Comparison of ENCODE assay signal across 15 cellular contexts in the genomic region with DNA sequence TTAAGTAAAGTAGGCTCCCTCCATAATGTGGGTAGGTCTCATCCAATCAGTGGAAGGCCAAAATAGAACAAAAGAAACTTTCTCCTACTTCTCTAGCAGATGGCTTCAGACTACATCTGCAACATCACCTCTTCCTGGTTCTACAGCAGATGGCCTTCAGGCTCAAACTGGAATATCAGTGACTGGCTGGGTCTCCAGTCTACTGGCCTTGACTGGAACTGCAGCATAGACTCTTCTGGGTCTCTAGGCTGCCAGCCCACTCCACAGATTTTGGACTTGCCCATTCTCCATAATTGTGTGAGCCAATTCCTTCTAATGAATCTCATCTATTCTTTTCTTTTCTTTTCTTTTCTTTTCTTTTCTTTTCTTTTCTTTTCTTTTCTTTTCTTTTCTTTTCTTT.
"Had no signal": no experiment of that assay in that cellular context is flagged by ENCODE, and none has a peak within 500 bp of the region (broad histone marks: within the 10 kb centered on the region; RNA-seq: fewer than 3 reads in every experiment).

No MANE protein-coding gene starts in this region.

- H3K4me3 ChIP-seq: mucosa of descending colon, pancreas, stomach had no signal

- H3K27me3 ChIP-seq: pancreas, stomach had no signal

- DNase-seq: activated naive CD4-positive, alpha-beta T cell; activated naive CD8-positive, alpha-beta T cell treated with anti-CD3 and anti-CD28 coated beads, Interleukin-2, amount 10 ng/mL, durations not matched to agents 7 days and 5 days; activated T-cell treated with anti-CD3 and anti-CD28 coated beads for 4 hours; anterior cingulate cortex; dermis blood vessel endothelial cell; hippocampal formation; left ventricle myocardium superior; mucosa of descending colon; naive thymus-derived CD4-positive, alpha-beta T cell; pancreas; stimulated activated CD4-positive, alpha-beta T cell treated with anti-CD3 and anti-CD28 coated beads, Interleukin-2, amount 100 ng/mL, for 24 hours; stomach; T-helper 9 cell had no signal

- H3K9me3 ChIP-seq: mucosa of descending colon, pancreas, stomach had no signal

- H3K4me1 ChIP-seq: pancreas had no signal

- H3K36me3 ChIP-seq: pancreas, stomach had no signal

- ATAC-seq: activated CD4-positive, CD25-positive, alpha-beta regulatory T cell treated with anti-CD3 and anti-CD28 coated beads, Interleukin-2, amount 50 U/mL, for 24 hours; esophagus mucosa; left ventricle myocardium superior; mucosa of descending colon; naive thymus-derived CD4-positive, alpha-beta T cell; pancreas had no signal

- H3K27ac ChIP-seq: pancreas, stomach had no signal
